21 cellular contexts compared by ENCODE assay signal in genomic region chr10:52359466-52359865, GRCh38. TPM values are rescaled to one million over a fixed set of nuclear protein-coding genes. Genes with fewer than 3 reads are reported as not detected.
"Had no signal": no experiment of that assay in that cellular context is flagged by ENCODE, and none has a peak within 500 bp of the region (broad histone marks: within the 10 kb centered on the region; RNA-seq: fewer than 3 reads in every experiment).

No MANE protein-coding gene starts in this region.

- H3K36me3 Mint-ChIP-seq: activated CD4-positive, alpha-beta memory T cell treated with anti-CD3 and anti-CD28 coated beads for 36 hours; activated naive CD4-positive, alpha-beta T cell treated with anti-CD3 and anti-CD28 coated beads, Interleukin-2, amount 50 U/mL, for 72 hours; naive thymus-derived CD4-positive, alpha-beta T cell; stimulated activated effector memory CD8-positive, alpha-beta T cell treated with anti-CD3 and anti-CD28 coated beads, Interleukin-12 subunit alpha, Interleukin-12 subunit beta, amount 100 ng/mL, for 72 hours had no signal

- H3K4me3 ChIP-seq: adrenal gland, cardiac muscle cell, hepatocyte, pancreas, right lobe of liver, stomach, upper lobe of right lung had no signal

- H3K9me3 ChIP-seq: adrenal gland, pancreas, right lobe of liver, stomach, upper lobe of right lung had no signal

- H3K27me3 ChIP-seq: adrenal gland, cardiac muscle cell, hepatocyte, pancreas, right lobe of liver, stomach, upper lobe of right lung had no signal

- H3K27ac ChIP-seq: adrenal gland, hepatocyte, pancreas, right lobe of liver, stomach, upper lobe of right lung had no signal

- H3K4me3 Mint-ChIP-seq: activated CD4-positive, alpha-beta memory T cell treated with anti-CD3 and anti-CD28 coated beads for 36 hours; activated T-helper 1 cell treated with anti-CD3 and anti-CD28 coated beads, Interleukin-12 subunit alpha, Interleukin-12 subunit beta, Interleukin-2, Interleukin-4 antibody, amounts not matched to agents 30 ng/mL and 10 ng/mL and 1 ng/mL, durations not matched to agents 14 hours and 24 hours and 36 hours; effector memory CD8-positive, alpha-beta T cell; naive thymus-derived CD4-positive, alpha-beta T cell; stimulated activated effector memory CD8-positive, alpha-beta T cell treated with anti-CD3 and anti-CD28 coated beads, Interleukin-12 subunit alpha, Interleukin-12 subunit beta, amount 100 ng/mL, for 72 hours; T-helper 17 cell; WTC11 had no signal

- DNase-seq: activated CD4-positive, alpha-beta memory T cell treated with anti-CD3 and anti-CD28 coated beads for 36 hours; activated CD4-positive, alpha-beta T cell treated with anti-CD3 and anti-CD28 coated beads for 4 hours; activated gamma-delta T cell treated with Interleukin-2 at 50 U/mL for 16 hours; activated T-cell treated with anti-CD3 and anti-CD28 coated beads for 4 hours; adrenal gland; effector memory CD8-positive, alpha-beta T cell; left cardiac atrium; mesendoderm; naive thymus-derived CD4-positive, alpha-beta T cell; pancreas; right lobe of liver; stimulated activated CD4-positive, alpha-beta T cell treated with anti-CD3 and anti-CD28 coated beads, Interleukin-4, amount 100 ng/mL, for 24 hours; stomach; T-helper 17 cell; upper lobe of right lung had no signal

- H3K4me1 Mint-ChIP-seq: naive thymus-derived CD4-positive, alpha-beta T cell; stimulated activated effector memory CD8-positive, alpha-beta T cell treated with anti-CD3 and anti-CD28 coated beads, Interleukin-12 subunit alpha, Interleukin-12 subunit beta, amount 100 ng/mL, for 72 hours; T-helper 17 cell; WTC11 had no signal

- H3K79me2 ChIP-seq: hepatocyte had no signal

- H3K27me3 Mint-ChIP-seq: activated CD4-positive, alpha-beta memory T cell treated with anti-CD3 and anti-CD28 coated beads for 36 hours; effector memory CD8-positive, alpha-beta T cell; naive thymus-derived CD4-positive, alpha-beta T cell; T-helper 17 cell had no signal

- ATAC-seq: activated naive CD4-positive, alpha-beta T cell treated with anti-CD3 and anti-CD28 coated beads, Interleukin-2, amount 50 U/mL, for 72 hours; effector memory CD8-positive, alpha-beta T cell; left cardiac atrium; naive thymus-derived CD4-positive, alpha-beta T cell; pancreas; right lobe of liver; stimulated activated effector memory CD8-positive, alpha-beta T cell treated with anti-CD3 and anti-CD28 coated beads, Interleukin-12 subunit alpha, Interleukin-12 subunit beta, amount 100 ng/mL, for 72 hours; T-helper 17 cell; upper lobe of right lung; WTC11 had no signal

- H3K4me1 ChIP-seq: adrenal gland, pancreas, right lobe of liver, stomach, upper lobe of right lung had no signal

- H2AFZ ChIP-seq: hepatocyte had no signal

- H3K4me2 ChIP-seq: hepatocyte had no signal

- H3K27ac Mint-ChIP-seq: activated CD4-positive, alpha-beta memory T cell treated with anti-CD3 and anti-CD28 coated beads for 36 hours; activated naive CD4-positive, alpha-beta T cell treated with anti-CD3 and anti-CD28 coated beads, Interleukin-2, amount 50 U/mL, for 72 hours; activated T-helper 1 cell treated with anti-CD3 and anti-CD28 coated beads, Interleukin-12 subunit alpha, Interleukin-12 subunit beta, Interleukin-2, Interleukin-4 antibody, amounts not matched to agents 30 ng/mL and 10 ng/mL and 1 ng/mL, durations not matched to agents 14 hours and 24 hours and 36 hours; effector memory CD8-positive, alpha-beta T cell; naive thymus-derived CD4-positive, alpha-beta T cell; stimulated activated effector memory CD8-positive, alpha-beta T cell treated with anti-CD3 and anti-CD28 coated beads, Interleukin-12 subunit alpha, Interleukin-12 subunit beta, amount 100 ng/mL, for 72 hours; T-helper 17 cell; WTC11 had no signal

- H3K36me3 ChIP-seq: adrenal gland, cardiac muscle cell, pancreas, right lobe of liver, stomach, upper lobe of right lung had no signal

RNA-seq across cellular contexts. Expression of gene DKK1, which starts 45.4 kb away (rescaled TPM):
- total RNA-seq: activated CD4-positive, alpha-beta memory T cell treated with anti-CD3 and anti-CD28 coated beads for 36 hours; activated naive CD4-positive, alpha-beta T cell treated with anti-CD3 and anti-CD28 coated beads, Interleukin-2, amount 50 U/mL, for 72 hours; activated T-helper 1 cell treated with anti-CD3 and anti-CD28 coated beads, Interleukin-12 subunit alpha, Interleukin-12 subunit beta, Interleukin-2, Interleukin-4 antibody, amounts not matched to agents 30 ng/mL and 10 ng/mL and 1 ng/mL, durations not matched to agents 14 hours and 24 hours and 36 hours; left cardiac atrium; naive thymus-derived CD4-positive, alpha-beta T cell; right lobe of liver; T-helper 17 cell had no signal
- polyA plus RNA-seq: naive thymus-derived CD4-positive, alpha-beta T cell had no signal
